17 cellular contexts compared by ENCODE assay signal in genomic region chr16:56549744-56550385, GRCh38. TPM values are rescaled to one million over a fixed set of nuclear protein-coding genes. Genes with fewer than 3 reads are reported as not detected.
DNase-seq lines count a peak whose midpoint lies in the region; ATAC-seq, FAIRE-seq and TF ChIP-seq lines count a peak whose summit lies in the region.
"Had no signal": no experiment of that assay in that cellular context is flagged by ENCODE, and none has a peak within 500 bp of the region (broad histone marks: within the 10 kb centered on the region; RNA-seq: fewer than 3 reads in every experiment).

No MANE protein-coding gene starts in this region.

- H3F3A ChIP-seq in neural progenitor cell (ENCODE audit: low read depth) = peaks cover 27% of the 10 kb centered on the region

- DNase-seq in activated CD4-positive, alpha-beta T cell treated with anti-CD3 and anti-CD28 coated beads for 36 hours = peak; percentile 40
- no peak for DNase-seq in activated CD4-positive, alpha-beta T cell treated with anti-CD3 and anti-CD28 coated beads, Interleukin-2, amount 10 ng/mL, durations not matched to agents 24 days and 14 days
- DNase-seq in LHCN-M2 (ENCODE audit: low read depth) (peak; percentile 8), bronchial epithelial cell (ENCODE audit: low read depth) (peak; percentile 71), neural progenitor cell (ENCODE audit: low spot score) (no peak), heart right ventricle (no peak), T1000 (lab: John Stamatoyannopoulos, UW) (no peak)
- DNase-seq: 8988T; DMS79; GOT3; stimulated activated naive CD4-positive, alpha-beta T cell treated with Interleukin-2 at 50 U/mL for 16 hours had no signal

- H3K4me3 ChIP-seq in bronchial epithelial cell (ENCODE audit: low read depth, low read length) (no peak overlapping the region), neural progenitor cell (no peak overlapping the region), heart right ventricle (no peak overlapping the region)

- H3K27ac ChIP-seq in neural progenitor cell (no peak overlapping the region), heart right ventricle (no peak overlapping the region)
- H3K27ac ChIP-seq: neutrophil had no signal

- peaks cover 12% of the 10 kb centered on the region for H4K20me1 ChIP-seq in neural progenitor cell (ENCODE audit: low read depth)

- no peaks in the 10 kb centered on the region for H3K36me3 Mint-ChIP-seq in activated CD4-positive, alpha-beta T cell treated with anti-CD3 and anti-CD28 coated beads for 36 hours (ENCODE audit: low read depth)
- no peaks in the 10 kb centered on the region for H3K36me3 Mint-ChIP-seq in activated CD4-positive, alpha-beta T cell treated with anti-CD3 and anti-CD28 coated beads, Interleukin-2, amount 10 ng/mL, durations not matched to agents 24 days and 14 days (ENCODE audit: low read depth)
- no peaks in the 10 kb centered on the region for H3K36me3 Mint-ChIP-seq in neural progenitor cell
- H3K36me3 Mint-ChIP-seq: CD14-positive monocyte had no signal

- POLR2A ChIA-PET in activated CD4-positive, alpha-beta T cell treated with anti-CD3 and anti-CD28 coated beads for 36 hours (lab: Charles Lee) = no interaction called here

- 89 to 92% methylated on average over 5 of the region's 5 CpGs for WGBS in heart right ventricle, 2 donors

- no peaks in the 10 kb centered on the region for H3K9me3 Mint-ChIP-seq in activated CD4-positive, alpha-beta T cell treated with anti-CD3 and anti-CD28 coated beads for 36 hours (ENCODE audit: low read depth)
- H3K9me3 Mint-ChIP-seq in activated CD4-positive, alpha-beta T cell treated with anti-CD3 and anti-CD28 coated beads, Interleukin-2, amount 10 ng/mL, durations not matched to agents 24 days and 14 days = no peaks in the 10 kb centered on the region
- no peaks in the 10 kb centered on the region for H3K9me3 Mint-ChIP-seq in neural progenitor cell

- peak; percentile 78 for ATAC-seq in activated CD4-positive, alpha-beta T cell treated with anti-CD3 and anti-CD28 coated beads for 36 hours
- ATAC-seq in heart right ventricle (no peak), GM19452 (IDR thresholded peaks at IDR 0.05; ENCODE audit: unreplicated experiment) (no peak)
- ATAC-seq: SK-N-SH treated with all-trans-retinoic acid at 6 μM for 48 hours had no signal

- peaks cover 15% of the 10 kb centered on the region for H3K4me1 Mint-ChIP-seq in activated CD4-positive, alpha-beta T cell treated with anti-CD3 and anti-CD28 coated beads for 36 hours
- peaks cover 18% of the 10 kb centered on the region for H3K4me1 Mint-ChIP-seq in activated CD4-positive, alpha-beta T cell treated with anti-CD3 and anti-CD28 coated beads, Interleukin-2, amount 10 ng/mL, durations not matched to agents 24 days and 14 days
- peaks cover 52% of the 10 kb centered on the region for H3K4me1 Mint-ChIP-seq in neural progenitor cell

- H3K4me1 ChIP-seq in neural progenitor cell (peaks cover 17% of the 10 kb centered on the region), heart right ventricle (peaks cover 0 to 16% (median 11%) of the 10 kb centered on the region in 9 donors)

- no peak overlapping the region for H2AFZ ChIP-seq in neural progenitor cell (replicated peaks)

- H3K4me3 Mint-ChIP-seq in activated CD4-positive, alpha-beta T cell treated with anti-CD3 and anti-CD28 coated beads for 36 hours = no peak overlapping the region
- no peak overlapping the region for H3K4me3 Mint-ChIP-seq in activated CD4-positive, alpha-beta T cell treated with anti-CD3 and anti-CD28 coated beads, Interleukin-2, amount 10 ng/mL, durations not matched to agents 24 days and 14 days
- H3K4me3 Mint-ChIP-seq in neural progenitor cell = no peak overlapping the region
- H3K4me3 Mint-ChIP-seq: memory B cell had no signal

- H3K9ac ChIP-seq in neural progenitor cell = no peak overlapping the region

- no peaks in the 10 kb centered on the region for H3K79me2 ChIP-seq in neural progenitor cell (ENCODE audit: low read depth)

- FAIRE-seq in bronchial epithelial cell (lab: Jason Lieb, UNC) = no peak

- H3K27ac Mint-ChIP-seq in activated CD4-positive, alpha-beta T cell treated with anti-CD3 and anti-CD28 coated beads for 36 hours = no peak overlapping the region
- H3K27ac Mint-ChIP-seq in activated CD4-positive, alpha-beta T cell treated with anti-CD3 and anti-CD28 coated beads, Interleukin-2, amount 10 ng/mL, durations not matched to agents 24 days and 14 days = no peak overlapping the region
- H3K27ac Mint-ChIP-seq in neural progenitor cell = peak overlapping the region; percentile 34
- H3K27ac Mint-ChIP-seq: memory B cell had no signal

- no peaks in the 10 kb centered on the region for H3K9me3 ChIP-seq in neural progenitor cell (ENCODE audit: low read depth)
- H3K9me3 ChIP-seq in heart right ventricle = no peaks in the 10 kb centered on the region
- H3K9me3 ChIP-seq: neutrophil had no signal

- TF ChIP-seq CTCF in bronchial epithelial cell (IDR thresholded peaks at IDR 0.05; ENCODE audit: insufficient read depth, low read length, severe bottlenecking) (no peak), neural progenitor cell (IDR thresholded peaks at IDR 0.05) (no peak), heart right ventricle (IDR thresholded peaks at IDR 0.05) (no peak)

- H3K27me3 ChIP-seq in bronchial epithelial cell (ENCODE audit: control insufficient read depth, insufficient read depth, low read length) = no peaks in the 10 kb centered on the region
- no peaks in the 10 kb centered on the region for H3K27me3 ChIP-seq in neural progenitor cell
- peaks cover 0 to 4% (median 0%) of the 10 kb centered on the region in 7 donors for H3K27me3 ChIP-seq in heart right ventricle

- no peaks in the 10 kb centered on the region for H3K36me3 ChIP-seq in bronchial epithelial cell (ENCODE audit: control insufficient read depth, insufficient read depth, low read length)
- no peaks in the 10 kb centered on the region for H3K36me3 ChIP-seq in neural progenitor cell
- no peaks in the 10 kb centered on the region for H3K36me3 ChIP-seq in heart right ventricle
- H3K36me3 ChIP-seq: neutrophil had no signal

- peaks cover 5% of the 10 kb centered on the region for H3K27me3 Mint-ChIP-seq in activated CD4-positive, alpha-beta T cell treated with anti-CD3 and anti-CD28 coated beads for 36 hours
- H3K27me3 Mint-ChIP-seq in activated CD4-positive, alpha-beta T cell treated with anti-CD3 and anti-CD28 coated beads, Interleukin-2, amount 10 ng/mL, durations not matched to agents 24 days and 14 days = peaks cover 14% of the 10 kb centered on the region
- peaks cover 7% of the 10 kb centered on the region for H3K27me3 Mint-ChIP-seq in neural progenitor cell (ENCODE audit: insufficient read depth, low read depth)

- intact Hi-C loops in activated CD4-positive, alpha-beta T cell treated with anti-CD3 and anti-CD28 coated beads for 36 hours (cut with DNase I, micrococcal nuclease) = no loop called here
- intact Hi-C loops in activated CD4-positive, alpha-beta T cell treated with anti-CD3 and anti-CD28 coated beads, Interleukin-2, amount 10 ng/mL, durations not matched to agents 24 days and 14 days (cut with micrococcal nuclease) = no loop called here
- intact Hi-C loops in heart right ventricle (cut with DNase I) = no loop called here

- no peak overlapping the region for H3K4me2 ChIP-seq in neural progenitor cell

- CTCF ChIA-PET in activated CD4-positive, alpha-beta T cell treated with anti-CD3 and anti-CD28 coated beads for 36 hours (lab: Charles Lee) = interaction anchor here (0.8 to 1.1 kb wide), 3 partner anchors 12 to 36 kb away, joined by 3 to 4 read pairs (median 3); no protein-coding TSS in a partner anchor

RNA-seq across cellular contexts. Expression of gene MT4, which starts 15.0 kb away (rescaled TPM):
- not detected for total RNA-seq in activated CD4-positive, alpha-beta T cell treated with anti-CD3 and anti-CD28 coated beads for 36 hours
- not detected in 2 replicates for total RNA-seq in activated CD4-positive, alpha-beta T cell treated with anti-CD3 and anti-CD28 coated beads, Interleukin-2, amount 10 ng/mL, durations not matched to agents 24 days and 14 days
- not detected in 2 replicates for total RNA-seq in LHCN-M2 (2014; rRNA removed)
- polyA plus RNA-seq in LHCN-M2 (2012) = not detected
- not detected in 2 replicates for total RNA-seq in bronchial epithelial cell
- not detected in 2 replicates for total RNA-seq in neural progenitor cell (ENCODE audit: low replicate concordance)
- not detected for total RNA-seq in heart right ventricle
- polyA plus RNA-seq in heart right ventricle = not detected
- total RNA-seq: fibroblast of lung had no signal
- polyA plus RNA-seq: CD14-positive monocyte, fibroblast of lung had no signal

RNA-seq across cellular contexts. Expression of gene BBS2, which starts 30.0 kb away (rescaled TPM):
- total RNA-seq in activated CD4-positive, alpha-beta T cell treated with anti-CD3 and anti-CD28 coated beads for 36 hours = 10 to 100 TPM; 15.4 to 23.2 TPM
- 8.5 and 10.9 TPM in 2 replicates for total RNA-seq in activated CD4-positive, alpha-beta T cell treated with anti-CD3 and anti-CD28 coated beads, Interleukin-2, amount 10 ng/mL, durations not matched to agents 24 days and 14 days
- 27.1 and 37.1 TPM in 2 replicates for total RNA-seq in LHCN-M2 (2014; rRNA removed)
- polyA plus RNA-seq in LHCN-M2 (2012) = 16.7 TPM
- total RNA-seq in bronchial epithelial cell = 31.6 and 46.6 TPM in 2 replicates
- 47.8 and 64.5 TPM in 2 replicates for total RNA-seq in neural progenitor cell (ENCODE audit: low replicate concordance)
- total RNA-seq in heart right ventricle = 10 to 100 TPM; 37.7 to 75.9 (median 60.1) TPM
- polyA plus RNA-seq in heart right ventricle = 10 to 100 TPM; 11.7 to 33.0 TPM

RNA-seq across cellular contexts. Expression of gene MT3, which starts 39.5 kb away (rescaled TPM):
- 10 to 100 TPM; 10.6 to 27.0 TPM for total RNA-seq in activated CD4-positive, alpha-beta T cell treated with anti-CD3 and anti-CD28 coated beads for 36 hours
- total RNA-seq in activated CD4-positive, alpha-beta T cell treated with anti-CD3 and anti-CD28 coated beads, Interleukin-2, amount 10 ng/mL, durations not matched to agents 24 days and 14 days = 5.9 and 9.3 TPM in 2 replicates
- total RNA-seq in LHCN-M2 (2014; rRNA removed) = not detected in 2 replicates
- polyA plus RNA-seq in LHCN-M2 (2012) = 3.0 TPM
- not detected in 2 replicates for total RNA-seq in bronchial epithelial cell
- total RNA-seq in neural progenitor cell (ENCODE audit: low replicate concordance) = not detected in 2 replicates
- total RNA-seq in heart right ventricle = 10 to 100 TPM in 1 of 10 donors, 1 to 10 TPM in 9; 1.9 to 11.6 (median 4.1) TPM
- 10 to 100 TPM in 1 of 2 donors, 1 to 10 TPM in 1; 4.4 to 29.8 TPM for polyA plus RNA-seq in heart right ventricle
- total RNA-seq: fibroblast of lung had no signal
- polyA plus RNA-seq: CD14-positive monocyte, fibroblast of lung had no signal

RNA-seq across cellular contexts. Expression of gene MT2A, which starts 58.5 kb away (rescaled TPM):
- total RNA-seq in activated CD4-positive, alpha-beta T cell treated with anti-CD3 and anti-CD28 coated beads for 36 hours = 100 to 1,000 TPM; 114 to 380 TPM
- 465 TPM in 2 replicates for total RNA-seq in activated CD4-positive, alpha-beta T cell treated with anti-CD3 and anti-CD28 coated beads, Interleukin-2, amount 10 ng/mL, durations not matched to agents 24 days and 14 days
- total RNA-seq in LHCN-M2 (2014; rRNA removed) (632 and 1,404 TPM in 2 replicates), bronchial epithelial cell (10.0 and 34.0 TPM in 2 replicates), neural progenitor cell (ENCODE audit: low replicate concordance) (1.3 TPM in 1 of 2 replicates, not detected in the other), heart right ventricle (100 to 1,000 TPM in 6 of 10 donors, 10 to 100 TPM in 4; 88.8 to 354 (median 109) TPM)
- polyA plus RNA-seq in LHCN-M2 (2012) = 4,702 TPM
- 100 to 1,000 TPM; 195 to 231 TPM for polyA plus RNA-seq in heart right ventricle

Comparison
In these comparisons a context has a peak if more than half of its experiments do, and no peak if none do; other contexts are left out.
1. DNase-seq: peak in activated CD4-positive, alpha-beta T cell treated with anti-CD3 and anti-CD28 coated beads for 36 hours (single experiment), LHCN-M2 (single experiment) and bronchial epithelial cell (single experiment); none in activated CD4-positive, alpha-beta T cell treated with anti-CD3 and anti-CD28 coated beads, Interleukin-2, amount 10 ng/mL, durations not matched to agents 24 days and 14 days (single experiment), neural progenitor cell (single experiment), heart right ventricle (0 of 2) and T1000 (single experiment).